22 cellular contexts compared by ENCODE assay signal in the genomic region with DNA sequence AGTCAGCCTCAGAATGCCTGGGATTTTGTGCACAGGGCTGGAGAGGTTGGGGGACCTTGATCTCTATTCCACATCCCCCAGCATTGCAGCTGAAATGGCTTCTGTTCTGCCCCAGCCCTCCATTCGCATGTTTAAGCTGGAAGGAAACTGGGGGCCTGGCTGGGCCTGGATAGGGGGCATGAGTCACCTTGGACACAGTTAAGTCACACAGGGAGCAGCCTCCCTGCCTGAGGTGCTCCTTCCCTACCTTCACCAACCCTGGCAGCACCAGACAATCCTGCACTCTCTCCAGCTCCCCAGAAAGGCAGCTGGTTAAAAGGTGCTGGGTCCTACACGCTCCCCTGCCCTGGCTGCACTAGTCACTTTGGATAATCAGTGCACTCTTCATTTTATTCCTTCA. TPM values are rescaled to one million over a fixed set of nuclear protein-coding genes. Genes with fewer than 3 reads are reported as not detected.
"Had no signal": no experiment of that assay in that cellular context is flagged by ENCODE, and none has a peak within 500 bp of the region (broad histone marks: within the 10 kb centered on the region; RNA-seq: fewer than 3 reads in every experiment).

No MANE protein-coding gene starts in this region.

- H3K4me2 ChIP-seq: hepatocyte had no signal

- H3K4me3 Mint-ChIP-seq: activated CD8-positive, alpha-beta T cell treated with anti-CD3 and anti-CD28 coated beads for 36 hours; activated naive CD4-positive, alpha-beta T cell treated with anti-CD3 and anti-CD28 coated beads for 36 hours; activated T-cell treated with anti-CD3 and anti-CD28 coated beads, Interleukin-2, amount 50 U/mL, for 24 hours; natural killer cell had no signal

- H3K27me3 Mint-ChIP-seq: activated CD8-positive, alpha-beta T cell treated with anti-CD3 and anti-CD28 coated beads for 36 hours; activated T-cell treated with anti-CD3 and anti-CD28 coated beads, Interleukin-2, amount 50 U/mL, for 24 hours; stimulated activated naive B cell treated with anti-CD40 and anti-IgM and Interleukin-4, amounts not matched to agents 10 μg/mL and 1 μg/mL and 100 μg/mL, for 72 hours had no signal

- H3K27me3 ChIP-seq: foreskin keratinocyte, hepatocyte, thyroid gland had no signal

- H3K36me3 ChIP-seq: lower lobe of right lung, spleen, thyroid gland had no signal

- H3K36me3 Mint-ChIP-seq: natural killer cell had no signal

- H3K4me3 ChIP-seq: hepatocyte, lower lobe of right lung, spleen, thyroid gland had no signal

- H3K9me3 Mint-ChIP-seq: activated CD8-positive, alpha-beta T cell treated with anti-CD3 and anti-CD28 coated beads for 36 hours; activated naive CD4-positive, alpha-beta T cell treated with anti-CD3 and anti-CD28 coated beads for 36 hours; activated T-cell treated with anti-CD3 and anti-CD28 coated beads, Interleukin-2, amount 50 U/mL, for 24 hours; activated T-helper 2 cell treated with anti-CD3 and anti-CD28 coated beads, Interferon-gamma antibody, Interleukin-2, Interleukin-4, amounts not matched to agents 10 μg/mL and 5 μg/mL and 100 μg/mL, durations not matched to agents 14 hours and 24 hours and 36 hours; natural killer cell; stimulated activated naive B cell treated with anti-CD40 and anti-IgM and Interleukin-4, amounts not matched to agents 10 μg/mL and 1 μg/mL and 100 μg/mL, for 72 hours had no signal

- H3K27ac ChIP-seq: foreskin keratinocyte, hepatocyte, lower lobe of right lung, spleen, thyroid gland had no signal

- H3K9me3 ChIP-seq: lower lobe of right lung, spleen, thyroid gland had no signal

- ATAC-seq: activated CD8-positive, alpha-beta T cell treated with anti-CD3 and anti-CD28 coated beads for 36 hours; foreskin keratinocyte; left colon; lower lobe of right lung; natural killer cell had no signal

- DNase-seq: activated CD4-positive, alpha-beta T cell treated with anti-CD3 and anti-CD28 coated beads for 48 hours; activated CD4-positive, CD25-positive, alpha-beta regulatory T cell; activated CD8-positive, alpha-beta T cell treated with anti-CD3 and anti-CD28 coated beads for 36 hours; activated naive CD4-positive, alpha-beta T cell treated with anti-CD3 and anti-CD28 coated beads for 36 hours; activated T-cell treated with anti-CD3 and anti-CD28 coated beads, Interleukin-2, amount 50 U/mL, for 24 hours; effector memory CD4-positive, alpha-beta T cell; foreskin keratinocyte; left colon; lower lobe of right lung; natural killer cell; stimulated activated CD4-positive, alpha-beta T cell treated with anti-CD3 and anti-CD28 coated beads, Interleukin-4, amount 100 ng/mL, for 4 hours; stimulated activated naive B cell treated with anti-CD40 and anti-IgM and Interleukin-4, amounts not matched to agents 10 μg/mL and 1 μg/mL and 100 μg/mL, for 72 hours; T-helper 1 cell; T1000; thyroid gland had no signal

- H3K27ac Mint-ChIP-seq: activated CD8-positive, alpha-beta T cell treated with anti-CD3 and anti-CD28 coated beads for 36 hours; activated naive CD4-positive, alpha-beta T cell treated with anti-CD3 and anti-CD28 coated beads for 36 hours; activated T-cell treated with anti-CD3 and anti-CD28 coated beads, Interleukin-2, amount 50 U/mL, for 24 hours; activated T-helper 2 cell treated with anti-CD3 and anti-CD28 coated beads, Interferon-gamma antibody, Interleukin-2, Interleukin-4, amounts not matched to agents 10 μg/mL and 5 μg/mL and 100 μg/mL, durations not matched to agents 14 hours and 24 hours and 36 hours; natural killer cell; stimulated activated naive B cell treated with anti-CD40 and anti-IgM and Interleukin-4, amounts not matched to agents 10 μg/mL and 1 μg/mL and 100 μg/mL, for 72 hours had no signal

- H3K4me1 ChIP-seq: foreskin keratinocyte had no signal

RNA-seq across cellular contexts. Expression of gene CENPM, which starts 5.8 kb away (rescaled TPM):
- total RNA-seq: mesenteric fat pad had no signal

RNA-seq across cellular contexts. Expression of gene TNFRSF13C, which starts 26.1 kb away (rescaled TPM):
- total RNA-seq: thyroid gland had no signal

RNA-seq across cellular contexts. Expression of gene SHISA8, which starts 37.8 kb away (rescaled TPM):
- total RNA-seq: fibroblast of lung, foreskin keratinocyte, hepatocyte, left colon, lower lobe of right lung, mesenteric fat pad, occipital lobe, thyroid gland, urinary bladder had no signal
- polyA plus RNA-seq: fibroblast of lung, foreskin keratinocyte, urinary bladder had no signal
